28 cellular contexts compared by ENCODE assay signal in genomic region chr12:121092034-121092433, GRCh38. TPM values are rescaled to one million over a fixed set of nuclear protein-coding genes. Genes with fewer than 3 reads are reported as not detected.
DNase-seq lines count a peak whose midpoint lies in the region; ATAC-seq, FAIRE-seq and TF ChIP-seq lines count a peak whose summit lies in the region.
"Had no signal": no experiment of that assay in that cellular context is flagged by ENCODE, and none has a peak within 500 bp of the region (broad histone marks: within the 10 kb centered on the region; RNA-seq: fewer than 3 reads in every experiment).

No MANE protein-coding gene starts in this region.

- POLR2A ChIA-PET in HepG2 (lab: Yijun Ruan, JAX), result no interaction called here
- POLR2A ChIA-PET in activated naive CD8-positive, alpha-beta T cell treated with anti-CD3 and anti-CD28 coated beads, Interleukin-2, amount 10 ng/mL, durations not matched to agents 7 days and 5 days (lab: Charles Lee), result interaction anchor here (1.6 to 2.5 kb wide), 4 partner anchors 14 to 131 kb away, joined by 3 to 18 read pairs (median 6); partner anchors contain the start of gene OASL

- TF ChIP-seq CTCF in HepG2 (CRISPR knock-in tag; IDR thresholded peaks at IDR 0.05), result no peak
- TF ChIP-seq CTCF in right lobe of liver (IDR thresholded peaks at IDR 0.05), result no peak

- DNase-seq in T-helper 1 cell, result no peak
- no peak for DNase-seq in HepG2 (ENCODE audit: low spot score)
- DNase-seq in right lobe of liver, result no peak
- no peak for DNase-seq in activated naive CD8-positive, alpha-beta T cell treated with anti-CD3 and anti-CD28 coated beads, Interleukin-2, amount 10 ng/mL, durations not matched to agents 7 days and 5 days
- DNase-seq in stimulated activated effector memory CD8-positive, alpha-beta T cell treated with anti-CD3 and anti-CD28 coated beads, Interleukin-12 subunit alpha, Interleukin-12 subunit beta, amount 100 ng/mL, for 72 hours (ENCODE audit: low spot score in 2 of 2), result peak in 1 of 2 donors; percentile 8
- no peak for DNase-seq in amniotic stem cell (lab: John Stamatoyannopoulos, UW)
- DNase-seq: adrenal gland, brain microvascular endothelial cell, DMS153, left lung, mesenchymal stem cell, NCI-H1105 treated with DMSO at 0.1 percent for 48 hours, NCI-H2029, NCI-H2227 treated with DMSO at 0.1 percent for 48 hours, NCI-H526 treated with DMSO at 0.1 percent for 48 hours, occipital lobe, psoas muscle, Right ventricle myocardium superior, stomach, thyroid gland had no signal

- WGBS in HepG2 (ENCODE audit: low lambda C conversion rate), result 98% methylated on average over 2 of the region's 2 CpGs
- 93% methylated on average over 2 of the region's 2 CpGs for WGBS in right lobe of liver (ENCODE audit: insufficient coverage, low coverage, low lambda C conversion rate, missing lambda C conversion rate)

- peaks cover 13% of the 10 kb centered on the region for H3K27me3 Mint-ChIP-seq in T-helper 1 cell treated with Interleukin-12 subunit alpha and Interleukin-12 subunit beta and Interleukin-4 antibody, amounts not matched to agents 30 μg/mL and 1 μg/mL, for 36 hours (ENCODE audit: low read depth)
- H3K27me3 Mint-ChIP-seq in activated naive CD8-positive, alpha-beta T cell treated with anti-CD3 and anti-CD28 coated beads, Interleukin-2, amount 10 ng/mL, durations not matched to agents 7 days and 5 days, result peaks cover 4% of the 10 kb centered on the region

- intact Hi-C loops in HepG2 (cut with micrococcal nuclease; ENCODE audit: unreplicated experiment) (no loop called here), right lobe of liver (cut with DNase I) (no loop called here)

- no peaks in the 10 kb centered on the region for H4K20me1 ChIP-seq in HepG2 (ENCODE audit: insufficient read depth, low read length)

- TF ChIP-seq EP300 in HepG2 (IDR thresholded peaks at IDR 0.05; ENCODE audit: low read depth in 2 of 2, low read length in 2 of 2), result no peak
- TF ChIP-seq EP300 in HepG2 (CRISPR knock-in tag; IDR thresholded peaks at IDR 0.05; ENCODE audit: borderline replicate concordance), result no peak

- H3K4me3 Mint-ChIP-seq in T-helper 1 cell treated with Interleukin-12 subunit alpha and Interleukin-12 subunit beta and Interleukin-4 antibody, amounts not matched to agents 30 μg/mL and 1 μg/mL, for 36 hours, result peak overlapping the region; percentile 77
- H3K4me3 Mint-ChIP-seq in activated naive CD8-positive, alpha-beta T cell treated with anti-CD3 and anti-CD28 coated beads, Interleukin-2, amount 10 ng/mL, durations not matched to agents 7 days and 5 days, result peak overlapping the region; percentile 80
- peak overlapping the region; percentile 65 for H3K4me3 Mint-ChIP-seq in stimulated activated effector memory CD8-positive, alpha-beta T cell treated with anti-CD3 and anti-CD28 coated beads, Interleukin-12 subunit alpha, Interleukin-12 subunit beta, amount 100 ng/mL, for 72 hours

- no peak for ATAC-seq in HepG2
- ATAC-seq in right lobe of liver, result no peak
- ATAC-seq in activated naive CD8-positive, alpha-beta T cell treated with anti-CD3 and anti-CD28 coated beads, Interleukin-2, amount 10 ng/mL, durations not matched to agents 7 days and 5 days (ENCODE audit: low read depth), result no peak
- no peak for ATAC-seq in stimulated activated effector memory CD8-positive, alpha-beta T cell treated with anti-CD3 and anti-CD28 coated beads, Interleukin-12 subunit alpha, Interleukin-12 subunit beta, amount 100 ng/mL, for 72 hours
- ATAC-seq in GM18511 (IDR thresholded peaks at IDR 0.05; ENCODE audit: unreplicated experiment), result no peak
- ATAC-seq: left lung, psoas muscle had no signal

- peaks cover 49% of the 10 kb centered on the region for H3K4me1 Mint-ChIP-seq in T-helper 1 cell treated with Interleukin-12 subunit alpha and Interleukin-12 subunit beta and Interleukin-4 antibody, amounts not matched to agents 30 μg/mL and 1 μg/mL, for 36 hours (ENCODE audit: low read depth)
- peaks cover 45% of the 10 kb centered on the region for H3K4me1 Mint-ChIP-seq in activated naive CD8-positive, alpha-beta T cell treated with anti-CD3 and anti-CD28 coated beads, Interleukin-2, amount 10 ng/mL, durations not matched to agents 7 days and 5 days
- H3K4me1 Mint-ChIP-seq in stimulated activated effector memory CD8-positive, alpha-beta T cell treated with anti-CD3 and anti-CD28 coated beads, Interleukin-12 subunit alpha, Interleukin-12 subunit beta, amount 100 ng/mL, for 72 hours, result peaks cover 59% of the 10 kb centered on the region

- TF ChIP-seq RAD21 in HepG2 (CRISPR knock-in tag; IDR thresholded peaks at IDR 0.05), result no peak

- in situ Hi-C loops in HepG2 (cut with HindIII; ENCODE audit: extremely low pct_ligation_motif_present, low pct_unique_long_range_greater_than_20kb), result loop anchor here (5.0 kb wide), 1 partner anchor 75 kb away; the partner anchor contains the start of gene C12orf43

- FAIRE-seq in HepG2 (lab: Jason Lieb, UNC), result no peak
- FAIRE-seq: GM19239, islet of Langerhans had no signal

- H3K9me3 ChIP-seq in HepG2 (ENCODE audit: low read length) (no peaks in the 10 kb centered on the region), right lobe of liver (no peaks in the 10 kb centered on the region)
- H3K9me3 ChIP-seq: adrenal gland, left lung, psoas muscle, stomach, thyroid gland, vagina had no signal

- H3K4me1 ChIP-seq in HepG2 (ENCODE audit: insufficient read depth, low read length) (peaks cover 43% of the 10 kb centered on the region), right lobe of liver (peaks cover 0 to 10% (median 4%) of the 10 kb centered on the region in 4 donors)
- H3K4me1 ChIP-seq: psoas muscle had no signal

- H2AFZ ChIP-seq in HepG2 (ENCODE audit: low read length), result no peak overlapping the region

- H3K27ac ChIP-seq in HepG2 (ENCODE audit: extremely low read length, insufficient read depth, low read length) (no peak overlapping the region), right lobe of liver (no peak overlapping the region)
- H3K27ac ChIP-seq: 22Rv1, adrenal gland, brain microvascular endothelial cell, epithelial cell of prostate, left lung, psoas muscle, stomach, thyroid gland, vagina had no signal

- H3K4me3 ChIP-seq in HepG2 (replicated peaks in 1 of 3; ENCODE audit: insufficient read depth in 1 of 3, low read depth in 2 of 3, low read length in 3 of 3), result no peak overlapping the region
- H3K4me3 ChIP-seq in right lobe of liver, result no peak overlapping the region
- H3K4me3 ChIP-seq: adrenal gland, left lung, psoas muscle, stomach, thyroid gland, vagina had no signal

- no peak overlapping the region for H3K9ac ChIP-seq in HepG2 (ENCODE audit: insufficient read depth, low read depth, low read length)

- peak overlapping the region; percentile 77 for H3K27ac Mint-ChIP-seq in T-helper 1 cell treated with Interleukin-12 subunit alpha and Interleukin-12 subunit beta and Interleukin-4 antibody, amounts not matched to agents 30 μg/mL and 1 μg/mL, for 36 hours
- H3K27ac Mint-ChIP-seq in activated naive CD8-positive, alpha-beta T cell treated with anti-CD3 and anti-CD28 coated beads, Interleukin-2, amount 10 ng/mL, durations not matched to agents 7 days and 5 days, result peak overlapping the region; percentile 91
- H3K27ac Mint-ChIP-seq in stimulated activated effector memory CD8-positive, alpha-beta T cell treated with anti-CD3 and anti-CD28 coated beads, Interleukin-12 subunit alpha, Interleukin-12 subunit beta, amount 100 ng/mL, for 72 hours, result peak overlapping the region; percentile 71

- H3K36me3 ChIP-seq in HepG2 (replicated peaks in 1 of 2; ENCODE audit: control insufficient read depth in 1 of 2, insufficient read depth in 2 of 2, low read length in 2 of 2), result no peaks in the 10 kb centered on the region
- no peaks in the 10 kb centered on the region for H3K36me3 ChIP-seq in right lobe of liver
- H3K36me3 ChIP-seq: adrenal gland, brain microvascular endothelial cell, left lung, stomach, thyroid gland, vagina had no signal

- no peaks in the 10 kb centered on the region for H3K79me2 ChIP-seq in HepG2 (ENCODE audit: insufficient read depth, low read length)

- no TSS peak for BruUV-seq in HepG2 (replicated peaks; lab: Mats Ljungman, UMichigan)

- CTCF ChIA-PET in HepG2 (lab: Yijun Ruan, JAX; ENCODE audit: low intra/inter-chr PET ratio, low total read pairs), result no interaction called here

- H3K4me2 ChIP-seq in HepG2 (ENCODE audit: low read depth, low read length), result no peak overlapping the region

- H3K9me3 Mint-ChIP-seq in T-helper 1 cell treated with Interleukin-12 subunit alpha and Interleukin-12 subunit beta and Interleukin-4 antibody, amounts not matched to agents 30 μg/mL and 1 μg/mL, for 36 hours, result no peaks in the 10 kb centered on the region
- no peaks in the 10 kb centered on the region for H3K9me3 Mint-ChIP-seq in activated naive CD8-positive, alpha-beta T cell treated with anti-CD3 and anti-CD28 coated beads, Interleukin-2, amount 10 ng/mL, durations not matched to agents 7 days and 5 days
- no peaks in the 10 kb centered on the region for H3K9me3 Mint-ChIP-seq in stimulated activated effector memory CD8-positive, alpha-beta T cell treated with anti-CD3 and anti-CD28 coated beads, Interleukin-12 subunit alpha, Interleukin-12 subunit beta, amount 100 ng/mL, for 72 hours

- TF ChIP-seq POLR2A in HepG2 (IDR thresholded peaks at IDR 0.05; ENCODE audit: insufficient read depth in 1 of 2, low read depth in 2 of 2, low read length in 2 of 2), result no peak
- TF ChIP-seq POLR2A in right lobe of liver (IDR thresholded peaks at IDR 0.05), result no peak

- H3K36me3 Mint-ChIP-seq in T-helper 1 cell treated with Interleukin-12 subunit alpha and Interleukin-12 subunit beta and Interleukin-4 antibody, amounts not matched to agents 30 μg/mL and 1 μg/mL, for 36 hours (ENCODE audit: low read depth), result peaks cover 1% of the 10 kb centered on the region
- peaks cover 2% of the 10 kb centered on the region for H3K36me3 Mint-ChIP-seq in activated naive CD8-positive, alpha-beta T cell treated with anti-CD3 and anti-CD28 coated beads, Interleukin-2, amount 10 ng/mL, durations not matched to agents 7 days and 5 days
- H3K36me3 Mint-ChIP-seq in stimulated activated effector memory CD8-positive, alpha-beta T cell treated with anti-CD3 and anti-CD28 coated beads, Interleukin-12 subunit alpha, Interleukin-12 subunit beta, amount 100 ng/mL, for 72 hours, result no peaks in the 10 kb centered on the region

- H3K27me3 ChIP-seq in HepG2 (ENCODE audit: control insufficient read depth in 1 of 2, insufficient read depth in 2 of 2, low read length in 2 of 2) (peaks cover 3 to 24% of the 10 kb centered on the region in 2 experiments; a peak in 4 of 5 replicates), right lobe of liver (no peaks in the 10 kb centered on the region)
- H3K27me3 ChIP-seq: adrenal gland, brain microvascular endothelial cell, thyroid gland, vagina had no signal

RNA-seq across cellular contexts. Expression of gene P2RX7, which starts 40.6 kb away (rescaled TPM):
- 0.13 TPM in 1 of 2 replicates, not detected in the other for total RNA-seq in HepG2 (2016; rRNA removed; fragmentation: Illumina TruSeq; extraction: Trizol)
- total RNA-seq in HepG2 (2016; cell fraction: cytosol; rRNA removed; fragmentation: Illumina TruSeq; extraction: Trizol; ENCODE audit: low read depth), result not detected in 2 replicates
- 0.03 TPM in 1 of 2 replicates, not detected in the other for total RNA-seq in HepG2 (2016; cell fraction: insoluble cytoplasmic fraction; rRNA removed; fragmentation: Illumina TruSeq; extraction: Trizol)
- total RNA-seq in HepG2 (2016; cell fraction: membrane; rRNA removed; fragmentation: Illumina TruSeq; extraction: Trizol), result not detected in 2 replicates
- total RNA-seq in HepG2 (2016; cell fraction: nucleus; rRNA removed; fragmentation: Illumina TruSeq; extraction: Trizol), result not detected in 2 replicates
- 0.56 and 0.73 TPM in 2 replicates for polyA plus RNA-seq in HepG2 (2011; rRNA removed)
- 0.18 and 0.19 TPM in 2 replicates for polyA plus RNA-seq in HepG2 (2011; cell fraction: cytosol; rRNA removed)
- polyA plus RNA-seq in HepG2 (2011; cell fraction: nucleus; rRNA removed), result 1.1 and 1.7 TPM in 2 replicates
- 0.76 and 1.1 TPM in 2 replicates for polyA plus RNA-seq in HepG2 (2012)
- polyA plus RNA-seq in HepG2 (2016; cell fraction: cytosol; fragmentation: Illumina TruSeq; extraction: Trizol; ENCODE audit: low read depth), result not detected in 2 replicates
- not detected in 2 replicates for polyA plus RNA-seq in HepG2 (2016; cell fraction: insoluble cytoplasmic fraction; fragmentation: Illumina TruSeq; extraction: Trizol; ENCODE audit: low read depth)
- polyA plus RNA-seq in HepG2 (2016; cell fraction: membrane; fragmentation: Illumina TruSeq; extraction: Trizol; ENCODE audit: low read depth), result not detected in 2 replicates
- polyA plus RNA-seq in HepG2 (2016; cell fraction: nucleus; fragmentation: Illumina TruSeq; extraction: Trizol; ENCODE audit: insufficient read depth, low read depth), result not detected in 2 replicates
- polyA minus RNA-seq in HepG2 (2011; rRNA and poly(A)+ RNA removed; ENCODE audit: low replicate concordance), result 0.38 TPM in 1 of 2 replicates, not detected in the other
- polyA minus RNA-seq in HepG2 (2011; cell fraction: cytosol; rRNA and poly(A)+ RNA removed), result 0.40 TPM in 1 of 2 replicates, not detected in the other
- polyA minus RNA-seq in HepG2 (2011; cell fraction: nucleus; rRNA and poly(A)+ RNA removed), result 0.64 and 1.9 TPM in 2 replicates
- 10 to 100 TPM in 1 of 6 experiments, 1 to 10 TPM in 5; 2.5 to 11.4 (median 3.4) TPM for total RNA-seq in right lobe of liver
- 1 to 10 TPM; 6.6 to 7.0 TPM for total RNA-seq in activated naive CD8-positive, alpha-beta T cell treated with anti-CD3 and anti-CD28 coated beads, Interleukin-2, amount 10 ng/mL, durations not matched to agents 7 days and 5 days
- total RNA-seq: H7 had no signal

RNA-seq across cellular contexts. Expression of gene OASL, which starts 53.0 kb away (rescaled TPM):
- total RNA-seq in HepG2 (2016; rRNA removed; fragmentation: Illumina TruSeq; extraction: Trizol), result 0.18 and 0.22 TPM in 2 replicates
- 0.18 and 0.30 TPM in 2 replicates for total RNA-seq in HepG2 (2016; cell fraction: cytosol; rRNA removed; fragmentation: Illumina TruSeq; extraction: Trizol; ENCODE audit: low read depth)
- total RNA-seq in HepG2 (2016; cell fraction: insoluble cytoplasmic fraction; rRNA removed; fragmentation: Illumina TruSeq; extraction: Trizol), result 0.19 and 0.21 TPM in 2 replicates
- 0.15 and 0.31 TPM in 2 replicates for total RNA-seq in HepG2 (2016; cell fraction: membrane; rRNA removed; fragmentation: Illumina TruSeq; extraction: Trizol)
- not detected in 2 replicates for total RNA-seq in HepG2 (2016; cell fraction: nucleus; rRNA removed; fragmentation: Illumina TruSeq; extraction: Trizol)
- 0.09 and 0.11 TPM in 2 replicates for polyA plus RNA-seq in HepG2 (2011; rRNA removed)
- 0.05 and 0.09 TPM in 2 replicates for polyA plus RNA-seq in HepG2 (2011; cell fraction: cytosol; rRNA removed)
- not detected in 2 replicates for polyA plus RNA-seq in HepG2 (2011; cell fraction: nucleus; rRNA removed)
- polyA plus RNA-seq in HepG2 (2012), result 0.07 TPM in 1 of 2 replicates, not detected in the other
- 0.18 and 0.25 TPM in 2 replicates for polyA plus RNA-seq in HepG2 (2016; cell fraction: cytosol; fragmentation: Illumina TruSeq; extraction: Trizol; ENCODE audit: low read depth)
- polyA plus RNA-seq in HepG2 (2016; cell fraction: insoluble cytoplasmic fraction; fragmentation: Illumina TruSeq; extraction: Trizol; ENCODE audit: low read depth), result 0.20 and 0.21 TPM in 2 replicates
- polyA plus RNA-seq in HepG2 (2016; cell fraction: membrane; fragmentation: Illumina TruSeq; extraction: Trizol; ENCODE audit: low read depth), result 0.14 and 0.29 TPM in 2 replicates
- 0.37 TPM in 1 of 2 replicates, not detected in the other for polyA plus RNA-seq in HepG2 (2016; cell fraction: nucleus; fragmentation: Illumina TruSeq; extraction: Trizol; ENCODE audit: insufficient read depth, low read depth)
- 0.46 and 6.9 TPM in 2 replicates for polyA minus RNA-seq in HepG2 (2011; rRNA and poly(A)+ RNA removed; ENCODE audit: low replicate concordance)
- not detected in 2 replicates for polyA minus RNA-seq in HepG2 (2011; cell fraction: cytosol; rRNA and poly(A)+ RNA removed)
- polyA minus RNA-seq in HepG2 (2011; cell fraction: nucleus; rRNA and poly(A)+ RNA removed), result not detected in 2 replicates
- 10 to 100 TPM in 2 of 6 experiments, 1 to 10 TPM in 4; 1.6 to 19.2 (median 4.1) TPM for total RNA-seq in right lobe of liver
- 10 to 100 TPM; 43.7 to 48.6 TPM for total RNA-seq in activated naive CD8-positive, alpha-beta T cell treated with anti-CD3 and anti-CD28 coated beads, Interleukin-2, amount 10 ng/mL, durations not matched to agents 7 days and 5 days
- total RNA-seq: H7 had no signal
